In genomic region chr4:151031831-151032605, GRCh38 we compare ENCODE assay signal across 8 cellular contexts. TPM values are rescaled to one million over a fixed set of nuclear protein-coding genes. Genes with fewer than 3 reads are reported as not detected.
A peak's percentile ranks its signal among the peaks of the same experiment; 100 is the strongest.
DNase-seq lines count a peak whose midpoint lies in the region; ATAC-seq and TF ChIP-seq lines count a peak whose summit lies in the region.

No MANE protein-coding gene starts in this region.

- H3K27me3 ChIP-seq in OCI-LY3 (ENCODE audit: low read depth, low read length) = 0 out of 2 replicates have a peak, but pooled peaks cover under 1% of the 10 kb centered on the region
- no peaks in the 10 kb centered on the region for H3K27me3 ChIP-seq in gastrocnemius medialis

- H3K4me2 ChIP-seq in OCI-LY3 (ENCODE audit: low read length) = peak overlapping the region; percentile 66

- H3K4me3 ChIP-seq in OCI-LY3 (ENCODE audit: low read length) (peak overlapping the region; percentile 71), gastrocnemius medialis (no peak overlapping the region)

- peaks cover 6 to 13% of the 10 kb centered on the region in 2 donors for H3K4me1 Mint-ChIP-seq in effector memory CD8-positive, alpha-beta T cell (ENCODE audit: low read depth in 2 of 2)

- TF ChIP-seq POLR2A in gastrocnemius medialis (IDR thresholded peaks at IDR 0.05) = no peak

- no peaks in the 10 kb centered on the region for H3K36me3 ChIP-seq in OCI-LY3 (replicated peaks; ENCODE audit: low read depth, low read length)
- no peaks in the 10 kb centered on the region for H3K36me3 ChIP-seq in gastrocnemius medialis

- no peaks in the 10 kb centered on the region for H3K9me3 Mint-ChIP-seq in effector memory CD8-positive, alpha-beta T cell

- DNase-seq in DMS114 treated with DMSO at 0.1 percent for 48 hours (lab: John Stamatoyannopoulos, UW; ENCODE audit: unreplicated experiment) (peak; percentile 13), gastrocnemius medialis (no peak), NCI-H1105 treated with DMSO at 0.1 percent for 48 hours (lab: John Stamatoyannopoulos, UW) (no peak), globus pallidus (ENCODE audit: low spot score) (no peak), LoVo (ENCODE audit: low spot score) (no peak)
- DNase-seq in effector memory CD8-positive, alpha-beta T cell = no peak

- H4K20me1 ChIP-seq in OCI-LY3 (ENCODE audit: insufficient read depth, low read length) = no peaks in the 10 kb centered on the region

- peak overlapping the region in 1 of 2 donors; percentile 3 for H3K27ac Mint-ChIP-seq in effector memory CD8-positive, alpha-beta T cell

- ATAC-seq in GM21528 (IDR thresholded peaks at IDR 0.05; ENCODE audit: low FRiP score, unreplicated experiment) (peak; percentile 63), gastrocnemius medialis (no peak)
- ATAC-seq in effector memory CD8-positive, alpha-beta T cell (replicated peaks) = no peak

- in situ Hi-C loops in gastrocnemius medialis (cut with MboI; ENCODE audit: low sequenced_read_pairs in 4 of 4) = no loop called here

- H3K4me1 ChIP-seq in OCI-LY3 (ENCODE audit: low read length) = peaks cover 8% of the 10 kb centered on the region
- H3K4me1 ChIP-seq in gastrocnemius medialis = no peaks in the 10 kb centered on the region

- intact Hi-C loops in gastrocnemius medialis (cut with DNase I; ENCODE audit: low total_unique reads) = no loop called here

- no peaks in the 10 kb centered on the region for H3K36me3 Mint-ChIP-seq in effector memory CD8-positive, alpha-beta T cell (ENCODE audit: insufficient read depth)

- TF ChIP-seq CTCF in OCI-LY3 (IDR thresholded peaks at IDR 0.05; ENCODE audit: low read depth, low read length) = no peak
- TF ChIP-seq CTCF in gastrocnemius medialis (IDR thresholded peaks at IDR 0.05 in 4 of 5, conservative IDR thresholded peaks at IDR 0.05 in 1 of 5) = no peak

- peak overlapping the region; percentile 78 for H2AFZ ChIP-seq in OCI-LY3 (ENCODE audit: low read depth, low read length)

- H3K27ac ChIP-seq in OCI-LY3 (ENCODE audit: low read length) = no peak overlapping the region
- no peak overlapping the region for H3K27ac ChIP-seq in gastrocnemius medialis

- H3K9ac ChIP-seq in OCI-LY3 (ENCODE audit: low read length) = peak overlapping the region; percentile 36

- peak overlapping the region; percentile 15 to 57 for H3K4me3 Mint-ChIP-seq in effector memory CD8-positive, alpha-beta T cell

- peaks cover 28 to 33% of the 10 kb centered on the region in 2 donors for H3K27me3 Mint-ChIP-seq in effector memory CD8-positive, alpha-beta T cell

- no peaks in the 10 kb centered on the region for H3K79me2 ChIP-seq in OCI-LY3 (ENCODE audit: low read length)

- H3K9me3 ChIP-seq in OCI-LY3 (ENCODE audit: insufficient read depth, low read length) (no peaks in the 10 kb centered on the region), gastrocnemius medialis (no peaks in the 10 kb centered on the region)

RNA-seq across cellular contexts. Expression of gene LRBA, which starts 16.9 kb away (rescaled TPM):
- 10 to 100 TPM in 2 of 4 donors, 1 to 10 TPM in 2; 8.5 to 18.0 (median 11.9) TPM for total RNA-seq in gastrocnemius medialis
